In genomic region chr12:121534495-121535148, GRCh38 we compare ENCODE assay signal across 11 cellular contexts. TPM values are rescaled to one million over a fixed set of nuclear protein-coding genes. Genes with fewer than 3 reads are reported as not detected.
DNase-seq lines count a peak whose midpoint lies in the region.
"Had no signal": no experiment of that assay in that cellular context is flagged by ENCODE, and none has a peak within 500 bp of the region (broad histone marks: within the 10 kb centered on the region; RNA-seq: fewer than 3 reads in every experiment).

No MANE protein-coding gene starts in this region.

- peak overlapping the region; percentile 82 for H3K4me3 Mint-ChIP-seq in activated naive CD8-positive, alpha-beta T cell

- peaks cover 31% of the 10 kb centered on the region for H3K4me1 ChIP-seq in HAP-1

- H3K9me3 Mint-ChIP-seq in activated naive CD8-positive, alpha-beta T cell (ENCODE audit: low read depth): no peaks in the 10 kb centered on the region

- H3K27me3 ChIP-seq in HAP-1 (ENCODE audit: low read depth): no peaks in the 10 kb centered on the region
- H3K27me3 ChIP-seq in MG63: no peaks in the 10 kb centered on the region
- H3K27me3 ChIP-seq: esophagus squamous epithelium had no signal

- peaks cover 65% of the 10 kb centered on the region for H3K4me1 Mint-ChIP-seq in activated naive CD8-positive, alpha-beta T cell (ENCODE audit: low read depth)

- H3K9me3 ChIP-seq in HAP-1 (no peaks in the 10 kb centered on the region), MG63 (no peaks in the 10 kb centered on the region)
- H3K9me3 ChIP-seq: esophagus squamous epithelium had no signal

- peak overlapping the region; percentile 77 for H3K27ac Mint-ChIP-seq in activated naive CD8-positive, alpha-beta T cell

- H3K36me3 Mint-ChIP-seq in activated naive CD8-positive, alpha-beta T cell: no peaks in the 10 kb centered on the region

- peak; percentile 68 for DNase-seq in ELF-1 (ENCODE audit: low read depth, low spot score)
- DNase-seq in T-helper 2 cell: peak; percentile 21 to 89 (median 65)
- DNase-seq in stimulated activated CD4-positive, alpha-beta T cell treated with anti-CD3 and anti-CD28 coated beads, Interleukin-1b, Interleukin-23, amount 100 ng/mL, for 24 hours (ENCODE audit: low read depth in 4 of 4, low spot score in 1 of 4): peak in 3 of 4 experiments; percentile 21 to 53 (median 38)
- no peak for DNase-seq in HAP-1 (ENCODE audit: low spot score in 2 of 2)
- DNase-seq in MG63: no peak
- DNase-seq in KBM-7: no peak
- DNase-seq in NCI-H2107 treated with DMSO at 0.1 percent for 48 hours (lab: John Stamatoyannopoulos, UW; ENCODE audit: unreplicated experiment): no peak
- DNase-seq: DMS53, esophagus squamous epithelium had no signal

- in situ Hi-C loops in HAP-1 (cut with MboI; ENCODE audit: low sequenced_read_pairs): no loop called here
- in situ Hi-C loops in KBM-7 (cut with MboI; ENCODE audit: low pct_unique_long_range_greater_than_20kb, low sequenced_read_pairs): no loop called here

- H3K4me3 ChIP-seq in HAP-1: no peak overlapping the region
- H3K4me3 ChIP-seq in MG63: no peak overlapping the region
- H3K4me3 ChIP-seq: SK-N-MC had no signal

- no peaks in the 10 kb centered on the region for H3K27me3 Mint-ChIP-seq in activated naive CD8-positive, alpha-beta T cell

- H3K36me3 ChIP-seq in HAP-1 (replicated peaks) (peaks cover 19% of the 10 kb centered on the region), MG63 (no peaks in the 10 kb centered on the region; the same call in 1 of the 2 replicates)

RNA-seq across cellular contexts. Expression of gene KDM2B, which starts 46.2 kb away (rescaled TPM):
- total RNA-seq in MG63 (2014; rRNA removed; shearing (Covaris generic); ENCODE audit: low replicate concordance): 18.1 and 30.1 TPM in 2 replicates

Comparison
In these comparisons a context has a peak if more than half of its experiments do, and no peak if none do; other contexts are left out.
1. DNase-seq: peak in ELF-1 (single experiment), T-helper 2 cell (5 of 5) and stimulated activated CD4-positive, alpha-beta T cell treated with anti-CD3 and anti-CD28 coated beads, Interleukin-1b, Interleukin-23, amount 100 ng/mL, for 24 hours (3 of 4); none in HAP-1 (0 of 2), MG63 (single experiment), KBM-7 (single experiment) and NCI-H2107 treated with DMSO at 0.1 percent for 48 hours (single experiment).